8 cellular contexts compared by ENCODE assay signal in genomic region chr1:160779662-160780397, GRCh38. TPM values are rescaled to one million over a fixed set of nuclear protein-coding genes. Genes with fewer than 3 reads are reported as not detected.
DNase-seq lines count a peak whose midpoint lies in the region; ATAC-seq, FAIRE-seq and TF ChIP-seq lines count a peak whose summit lies in the region.

No MANE protein-coding gene starts in this region.

- H3K9me3 ChIP-seq in aorta (ENCODE audit: control insufficient read depth, low read length), result peaks cover 2% of the 10 kb centered on the region

- H3K4me1 ChIP-seq in aorta (ENCODE audit: control insufficient read depth in 1 of 2, insufficient read depth in 2 of 2, low read length in 2 of 2), result no peaks in the 10 kb centered on the region

- peaks cover 2% of the 10 kb centered on the region for H3K27me3 Mint-ChIP-seq in activated CD8-positive, alpha-beta T cell treated with anti-CD3 and anti-CD28 coated beads, Interleukin-2, amount 10 ng/mL, durations not matched to agents 7 days and 5 days (ENCODE audit: low read depth)

- no peak for ATAC-seq in activated CD8-positive, alpha-beta T cell treated with anti-CD3 and anti-CD28 coated beads, Interleukin-2, amount 10 ng/mL, durations not matched to agents 7 days and 5 days
- ATAC-seq in GM19463 (IDR thresholded peaks at IDR 0.05; ENCODE audit: unreplicated experiment), result no peak
- no peak for ATAC-seq in aorta (ENCODE audit: low FRiP score)

- H3K36me3 Mint-ChIP-seq in activated CD8-positive, alpha-beta T cell treated with anti-CD3 and anti-CD28 coated beads, Interleukin-2, amount 10 ng/mL, durations not matched to agents 7 days and 5 days (ENCODE audit: low read depth), result no peaks in the 10 kb centered on the region

- FAIRE-seq in D721Med (lab: Jason Lieb, UNC), result no peak

- 96 to 98% methylated on average over 18 of the region's 18 CpGs for WGBS in aorta, 2 donors

- H3K27ac Mint-ChIP-seq in activated CD8-positive, alpha-beta T cell treated with anti-CD3 and anti-CD28 coated beads, Interleukin-2, amount 10 ng/mL, durations not matched to agents 7 days and 5 days, result no peak overlapping the region

- intact Hi-C loops in aorta (cut with DNase I), result no loop called here

- peak; percentile 49 for TF ChIP-seq CTCF in D721Med (IDR thresholded peaks at IDR 0.05; ENCODE audit: insufficient read depth, missing control alignments)

- no peaks in the 10 kb centered on the region for H3K9me3 Mint-ChIP-seq in activated CD8-positive, alpha-beta T cell treated with anti-CD3 and anti-CD28 coated beads, Interleukin-2, amount 10 ng/mL, durations not matched to agents 7 days and 5 days (ENCODE audit: insufficient read depth)

- no peak overlapping the region for H3K27ac ChIP-seq in aorta (ENCODE audit: low read depth in 1 of 2, low read length in 2 of 2)

- POLR2A ChIA-PET in activated CD8-positive, alpha-beta T cell treated with anti-CD3 and anti-CD28 coated beads, Interleukin-2, amount 10 ng/mL, durations not matched to agents 7 days and 5 days (lab: Charles Lee), result no interaction called here

- H3K4me3 Mint-ChIP-seq in activated CD8-positive, alpha-beta T cell treated with anti-CD3 and anti-CD28 coated beads, Interleukin-2, amount 10 ng/mL, durations not matched to agents 7 days and 5 days, result no peak overlapping the region

- no peaks in the 10 kb centered on the region for H3K36me3 ChIP-seq in aorta (ENCODE audit: control insufficient read depth in 1 of 2, insufficient read depth in 2 of 2, low read length in 1 of 2)

- DNase-seq in D721Med (ENCODE audit: insufficient read length, low spot score) (no peak), HK-2 (ENCODE audit: unreplicated experiment) (peak; percentile 10), lung microvascular endothelial cell (ENCODE audit: low read depth in 2 of 2) (peak; percentile 22 to 40), aorta (no peak), dedifferentiated amniotic fluid mesenchymal stem cell (ENCODE audit: extremely low spot score) (no peak), NCI-H2107 treated with DMSO at 0.1 percent for 48 hours (lab: John Stamatoyannopoulos, UW; ENCODE audit: unreplicated experiment) (no peak)
- DNase-seq in activated CD8-positive, alpha-beta T cell treated with anti-CD3 and anti-CD28 coated beads, Interleukin-2, amount 10 ng/mL, durations not matched to agents 7 days and 5 days, result peak; percentile 60

- H3K4me1 Mint-ChIP-seq in activated CD8-positive, alpha-beta T cell treated with anti-CD3 and anti-CD28 coated beads, Interleukin-2, amount 10 ng/mL, durations not matched to agents 7 days and 5 days (ENCODE audit: low read depth), result peaks cover 37% of the 10 kb centered on the region

- CTCF ChIA-PET in activated CD8-positive, alpha-beta T cell treated with anti-CD3 and anti-CD28 coated beads, Interleukin-2, amount 10 ng/mL, durations not matched to agents 7 days and 5 days (lab: Charles Lee), result interaction anchor here (0.7 to 10.7 kb wide), 28 partner anchors 10 to 241 kb away, joined by 3 to 226 read pairs (median 4); partner anchors contain the start of genes CD244, ITLN2, LY9 and SLAMF7

- H3K4me3 ChIP-seq in aorta (ENCODE audit: low read length in 2 of 2), result no peak overlapping the region

- H3K27me3 ChIP-seq in aorta (ENCODE audit: control insufficient read depth in 1 of 2, insufficient read depth in 2 of 2, low read length in 1 of 2), result peaks cover 0 to 2% of the 10 kb centered on the region in 2 donors

RNA-seq across cellular contexts. Expression of gene LY9, which starts 16.1 kb away (rescaled TPM):
- total RNA-seq in activated CD8-positive, alpha-beta T cell treated with anti-CD3 and anti-CD28 coated beads, Interleukin-2, amount 10 ng/mL, durations not matched to agents 7 days and 5 days, result 10 to 100 TPM; 24.7 to 24.9 TPM
- total RNA-seq in lung microvascular endothelial cell (not detected in 2 replicates), aorta (1 to 10 TPM in 1 of 2 donors, under 1 TPM in 1; 0.71 to 1.2 TPM)
- polyA plus RNA-seq in aorta, result 1 to 10 TPM in 1 of 2 donors, under 1 TPM in 1; 0.10 to 2.0 TPM

RNA-seq across cellular contexts. Expression of gene SLAMF7, which starts 40.8 kb away (rescaled TPM):
- 100 to 1,000 TPM in 1 of 2 experiments, 10 to 100 TPM in 1; 88.5 to 102 TPM for total RNA-seq in activated CD8-positive, alpha-beta T cell treated with anti-CD3 and anti-CD28 coated beads, Interleukin-2, amount 10 ng/mL, durations not matched to agents 7 days and 5 days
- total RNA-seq in lung microvascular endothelial cell, result not detected in 2 replicates
- total RNA-seq in aorta, result 1 to 10 TPM; 2.5 to 2.9 TPM
- 1 to 10 TPM in 1 of 2 donors, not detected in 1; 8.9 TPM for polyA plus RNA-seq in aorta

Comparison
In these comparisons a context has a peak if more than half of its experiments do, and no peak if none do; other contexts are left out.
1. DNase-seq: peak in HK-2 (single experiment), activated CD8-positive, alpha-beta T cell treated with anti-CD3 and anti-CD28 coated beads, Interleukin-2, amount 10 ng/mL, durations not matched to agents 7 days and 5 days (single experiment) and lung microvascular endothelial cell (2 of 2); none in D721Med (single experiment), aorta (0 of 2), dedifferentiated amniotic fluid mesenchymal stem cell (single experiment) and NCI-H2107 treated with DMSO at 0.1 percent for 48 hours (single experiment).
2. RNA of gene LY9, which starts 16.1 kb away (total RNA-seq): 24.7 to 24.9 TPM in activated CD8-positive, alpha-beta T cell treated with anti-CD3 and anti-CD28 coated beads, Interleukin-2, amount 10 ng/mL, durations not matched to agents 7 days and 5 days; 0.71 to 1.2 TPM in aorta and not detected in lung microvascular endothelial cell; every median in the first group is over 10 times any median in the second.
3. RNA of gene SLAMF7, which starts 40.8 kb away (total RNA-seq): 88.5 to 102 TPM in activated CD8-positive, alpha-beta T cell treated with anti-CD3 and anti-CD28 coated beads, Interleukin-2, amount 10 ng/mL, durations not matched to agents 7 days and 5 days; 2.5 to 2.9 TPM in aorta and not detected in lung microvascular endothelial cell; every median in the first group is over 10 times any median in the second.